Comparison of ENCODE assay signal across 1 cellular context in genomic region chr14:65958664-65959562, GRCh38.
TF ChIP-seq lines count a peak whose summit lies in the region.

No MANE protein-coding gene starts in this region.

TF ChIP-seq in GM23338, 12 proteins besides CTCF, POLR2A, EP300 and RAD21 (continued from another document):
- TF ChIP-seq ZNF462 (CRISPR knock-in tag; IDR thresholded peaks at IDR 0.05) = no peak
- TF ChIP-seq POLR2AphosphoS5 (IDR thresholded peaks at IDR 0.05; ENCODE audit: low read depth) = no peak
- no peak for TF ChIP-seq ZNF114 (CRISPR knock-in tag; IDR thresholded peaks at IDR 0.05)
- no peak for TF ChIP-seq EZH2phosphoT487 (IDR thresholded peaks at IDR 0.05; ENCODE audit: unreplicated experiment)
- no peak for TF ChIP-seq EZH2 (IDR thresholded peaks at IDR 0.05; ENCODE audit: low read depth, unreplicated experiment)
- TF ChIP-seq CREB1 (CRISPR knock-in tag; IDR thresholded peaks at IDR 0.05; ENCODE audit: low read depth) = no peak
